ENCODE assay signal across 10 cellular contexts in genomic region chr5:166370928-166371690, GRCh38.
DNase-seq lines count a peak whose midpoint lies in the region; ATAC-seq, FAIRE-seq and TF ChIP-seq lines count a peak whose summit lies in the region.
"Had no signal": no experiment of that assay in that cellular context is flagged by ENCODE, and none has a peak within 500 bp of the region (broad histone marks: within the 10 kb centered on the region; RNA-seq: fewer than 3 reads in every experiment).

No MANE protein-coding gene starts in this region.

- no peaks in the 10 kb centered on the region for H4K20me1 ChIP-seq in Loucy (ENCODE audit: insufficient read depth, low read length, poor library complexity, severe bottlenecking)
- no peaks in the 10 kb centered on the region for H4K20me1 ChIP-seq in astrocyte (ENCODE audit: insufficient read depth, low read length)

- WGBS in neuronal stem cell (ENCODE audit: extremely low coverage in 2 of 2, insufficient read length in 2 of 2, insufficient replicate concordance in 1 of 2), 2 donors, result no CpG with 5 or more reads among the region's 6 CpGs

- H3F3A ChIP-seq in Loucy (ENCODE audit: low read depth), result no peaks in the 10 kb centered on the region

- TF ChIP-seq CTCF in Loucy (conservative IDR thresholded peaks at IDR 0.05; ENCODE audit: low read length) (no peak), astrocyte (IDR thresholded peaks at IDR 0.05; ENCODE audit: insufficient read depth, low read depth, low read length) (no peak)

- no peaks in the 10 kb centered on the region for H3K36me3 ChIP-seq in CD8-positive, alpha-beta memory T cell (ENCODE audit: insufficient read depth, low read length)
- no peaks in the 10 kb centered on the region for H3K36me3 ChIP-seq in Loucy (ENCODE audit: insufficient read depth, low read length)
- no peaks in the 10 kb centered on the region for H3K36me3 ChIP-seq in astrocyte (ENCODE audit: insufficient read depth, low read length)
- no peaks in the 10 kb centered on the region for H3K36me3 ChIP-seq in neuronal stem cell (replicated peaks in 1 of 2; ENCODE audit: control insufficient read depth in 2 of 2, insufficient read depth in 2 of 2, low read length in 2 of 2)

- H3K9me3 Mint-ChIP-seq in CD8-positive, alpha-beta memory T cell, result peaks cover 0 to 9% (median 3%) of the 10 kb centered on the region in 5 donors
- H3K9me3 Mint-ChIP-seq in astrocyte (ENCODE audit: unreplicated experiment), result no peaks in the 10 kb centered on the region

- H2BK5ac ChIP-seq in neuronal stem cell (ENCODE audit: low read length), result no peak overlapping the region

- no peaks in the 10 kb centered on the region for H3K79me2 ChIP-seq in Loucy (ENCODE audit: insufficient read depth, low read length)
- H3K79me2 ChIP-seq in astrocyte (ENCODE audit: insufficient read depth, low read length), result no peaks in the 10 kb centered on the region

- no peak overlapping the region for H4K8ac ChIP-seq in neuronal stem cell (ENCODE audit: low read depth, low read length)

- no peak overlapping the region for H4K91ac ChIP-seq in neuronal stem cell (ENCODE audit: low read depth, low read length, poor library complexity)

- H3K4me2 ChIP-seq in Loucy (ENCODE audit: low read depth, low read length, poor library complexity, severe bottlenecking) (peak overlapping the region; percentile 83), astrocyte (ENCODE audit: low read length) (peak overlapping the region; percentile 63), neuronal stem cell (ENCODE audit: insufficient read depth, low read length, poor library complexity, severe bottlenecking) (no peak overlapping the region)

- H3K27ac ChIP-seq in CD8-positive, alpha-beta memory T cell (ENCODE audit: low read depth, low read length), result no peak overlapping the region
- H3K27ac ChIP-seq in astrocyte (ENCODE audit: low read depth, low read length) (no peak overlapping the region), neuronal stem cell (replicated peaks; ENCODE audit: low read length) (no peak overlapping the region)

- H3K18ac ChIP-seq in neuronal stem cell (ENCODE audit: low read length), result no peak overlapping the region

- H2AK5ac ChIP-seq in neuronal stem cell (ENCODE audit: low read depth, low read length), result no peak overlapping the region

- CTCF ChIA-PET in CD8-positive, alpha-beta memory T cell (lab: Charles Lee), result interaction anchor here (0.6 kb wide), 1 partner anchor 1639 kb away, joined by 3 read pairs; no protein-coding TSS in a partner anchor

- no peaks in the 10 kb centered on the region for H3K36me3 Mint-ChIP-seq in CD8-positive, alpha-beta memory T cell
- no peaks in the 10 kb centered on the region for H3K36me3 Mint-ChIP-seq in astrocyte (ENCODE audit: low read depth, unreplicated experiment)

- H3K4me3 ChIP-seq in CD8-positive, alpha-beta memory T cell (ENCODE audit: low read length), result peak overlapping the region; percentile 11
- H3K4me3 ChIP-seq in Loucy (ENCODE audit: low read length, poor library complexity, severe bottlenecking) (peak overlapping the region; percentile 81), astrocyte (ENCODE audit: insufficient read depth, low read depth, low read length) (peak overlapping the region; percentile 50), neuronal stem cell (ENCODE audit: low read length in 2 of 2) (no peak overlapping the region)

- H3K9me2 ChIP-seq in Loucy (replicated peaks; ENCODE audit: low read depth, low read length), result no peaks in the 10 kb centered on the region

- H3K27me3 ChIP-seq in CD8-positive, alpha-beta memory T cell (ENCODE audit: insufficient read depth, low read length, poor library complexity, severe bottlenecking), result no peaks in the 10 kb centered on the region
- H3K27me3 ChIP-seq in Loucy (ENCODE audit: insufficient read depth, low read length, poor library complexity, severe bottlenecking) (no peaks in the 10 kb centered on the region), astrocyte (ENCODE audit: insufficient read depth, low read length) (no peaks in the 10 kb centered on the region), neuronal stem cell (ENCODE audit: control insufficient read depth in 3 of 3, insufficient read depth in 3 of 3, low read depth in 1 of 3, low read length in 3 of 3) (no peaks in the 10 kb centered on the region)

- peaks cover 0 to 5% (median 2%) of the 10 kb centered on the region in 3 donors for H3K4me1 Mint-ChIP-seq in CD8-positive, alpha-beta memory T cell
- peaks cover 13% of the 10 kb centered on the region for H3K4me1 Mint-ChIP-seq in astrocyte (ENCODE audit: low read depth, unreplicated experiment)

- no peak overlapping the region for H3K4ac ChIP-seq in neuronal stem cell (ENCODE audit: low read length)

- no peak for FAIRE-seq in astrocyte (lab: Jason Lieb, UNC)

- H3K79me1 ChIP-seq in neuronal stem cell (ENCODE audit: low read depth, low read length), result no peaks in the 10 kb centered on the region

- no peak for DNase-seq in CD8-positive, alpha-beta memory T cell
- DNase-seq in astrocyte (ENCODE audit: low read depth), result no peak
- DNase-seq in neuronal stem cell (ENCODE audit: low spot score), result no peak
- DNase-seq in mucosa of gallbladder (ENCODE audit: low spot score), result no peak
- no peak for DNase-seq in G401 (ENCODE audit: low spot score)
- no peak for DNase-seq in stimulated activated naive CD8-positive, alpha-beta T cell treated with anti-CD3 and anti-CD28 coated beads, Interleukin-15, Interleukin-2, amounts not matched to agents 100 U/mL and 50 U/mL, for 24 hours
- DNase-seq: anterior cingulate cortex; stimulated activated CD4-positive, alpha-beta T cell treated with anti-CD3 and anti-CD28 coated beads, Interleukin-2, amount 100 ng/mL, for 48 hours had no signal

- ATAC-seq in GM21360 (IDR thresholded peaks at IDR 0.05; ENCODE audit: unreplicated experiment), result no peak
- ATAC-seq in stimulated activated naive CD8-positive, alpha-beta T cell treated with anti-CD3 and anti-CD28 coated beads, Interleukin-15, Interleukin-2, amounts not matched to agents 100 U/mL and 50 U/mL, for 24 hours, result no peak

- POLR2A ChIA-PET in CD8-positive, alpha-beta memory T cell (lab: Charles Lee), result no interaction called here

- in situ Hi-C loops in G401 (cut with HindIII; ENCODE audit: low sequenced_read_pairs), result no loop called here

- H3K14ac ChIP-seq in neuronal stem cell (ENCODE audit: low read length), result no peak overlapping the region

- no peaks in the 10 kb centered on the region for H3K9me3 ChIP-seq in CD8-positive, alpha-beta memory T cell (ENCODE audit: low read length)
- no peaks in the 10 kb centered on the region for H3K9me3 ChIP-seq in Loucy (ENCODE audit: insufficient read depth, low read depth, low read length)
- H3K9me3 ChIP-seq in astrocyte (ENCODE audit: insufficient read depth, low read depth, low read length), result no peaks in the 10 kb centered on the region
- H3K9me3 ChIP-seq in neuronal stem cell (replicated peaks in 1 of 2; ENCODE audit: control insufficient read depth in 2 of 2, insufficient read depth in 1 of 2, low read depth in 1 of 2, low read length in 2 of 2), result peaks cover 0 to 2% of the 10 kb centered on the region in 2 donors

- no peaks in the 10 kb centered on the region for H3K27me3 Mint-ChIP-seq in CD8-positive, alpha-beta memory T cell
- no peaks in the 10 kb centered on the region for H3K27me3 Mint-ChIP-seq in astrocyte (ENCODE audit: low read depth, unreplicated experiment)

- peak overlapping the region; percentile 97 for H2AFZ ChIP-seq in Loucy (ENCODE audit: low read length)
- peak overlapping the region; percentile 50 for H2AFZ ChIP-seq in astrocyte (ENCODE audit: low read depth, low read length)
- peak overlapping the region; percentile 31 for H2AFZ ChIP-seq in neuronal stem cell (ENCODE audit: low read length)

- no peaks in the 10 kb centered on the region for H3K4me1 ChIP-seq in CD8-positive, alpha-beta memory T cell (ENCODE audit: insufficient read depth, low read length)
- H3K4me1 ChIP-seq in Loucy (ENCODE audit: insufficient read depth, low read length, poor library complexity, severe bottlenecking) (no peaks in the 10 kb centered on the region), astrocyte (ENCODE audit: insufficient read depth, low read length) (no peaks in the 10 kb centered on the region), neuronal stem cell (ENCODE audit: control insufficient read depth in 2 of 2, insufficient read depth in 1 of 2, low read depth in 1 of 2, low read length in 2 of 2) (peaks cover 2 to 7% of the 10 kb centered on the region in 2 donors)

- H3K9ac ChIP-seq in Loucy (ENCODE audit: low read depth, low read length, poor library complexity, severe bottlenecking) (peak overlapping the region; percentile 64), astrocyte (ENCODE audit: low read length) (peak overlapping the region; percentile 43), neuronal stem cell (ENCODE audit: low read depth, low read length, poor library complexity) (no peak overlapping the region)

- H2BK15ac ChIP-seq in neuronal stem cell (ENCODE audit: low read length), result no peak overlapping the region

- H3K4me3 Mint-ChIP-seq in CD8-positive, alpha-beta memory T cell, result peak overlapping the region in 5 of 7 donors; percentile 7 to 52 (median 24)
- no peak overlapping the region for H3K4me3 Mint-ChIP-seq in astrocyte (ENCODE audit: unreplicated experiment)

- no peak overlapping the region for H2BK120ac ChIP-seq in neuronal stem cell (ENCODE audit: low read depth, low read length)

- H2BK12ac ChIP-seq in neuronal stem cell (ENCODE audit: low read length), result no peak overlapping the region

- no peak overlapping the region for H3K23ac ChIP-seq in neuronal stem cell (ENCODE audit: low read depth, low read length, poor library complexity)

- H3K27ac Mint-ChIP-seq in CD8-positive, alpha-beta memory T cell, result peak overlapping the region in 1 of 8 donors; percentile 79
- H3K27ac Mint-ChIP-seq in astrocyte (ENCODE audit: unreplicated experiment), result no peak overlapping the region

Comparison
In these comparisons a context has a peak if more than half of its experiments do, and no peak if none do; other contexts are left out.
1. H3K4me3 ChIP-seq: peak in CD8-positive, alpha-beta memory T cell (single experiment), Loucy (single experiment) and astrocyte (single experiment); none in neuronal stem cell (0 of 2).
2. H2AFZ ChIP-seq: peak in every context shown above with its lines; median percentile 97 in Loucy; 50 in astrocyte; 31 in neuronal stem cell.